Comparison of ENCODE assay signal across 21 cellular contexts in the genomic region with DNA sequence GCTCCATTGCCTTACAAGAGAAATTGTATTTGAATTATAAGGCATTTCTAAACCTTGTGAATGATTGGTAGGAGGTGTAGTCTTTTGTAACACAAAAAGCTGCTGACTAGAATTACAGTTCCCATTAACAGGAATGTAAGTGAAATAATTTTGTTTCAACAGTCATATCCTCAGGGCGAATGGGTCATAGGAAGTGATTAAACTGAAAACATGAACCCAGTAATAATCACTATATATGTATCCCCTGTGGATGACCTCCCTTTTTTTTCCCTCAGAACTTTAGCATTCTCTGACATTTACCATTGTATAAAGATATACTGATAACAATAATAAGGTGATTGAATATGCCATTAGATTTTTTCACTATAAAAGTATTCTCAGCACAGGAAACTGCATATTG.
DNase-seq lines count a peak whose midpoint lies in the region; ATAC-seq and TF ChIP-seq lines count a peak whose summit lies in the region.
"Had no signal": no experiment of that assay in that cellular context is flagged by ENCODE, and none has a peak within 500 bp of the region (broad histone marks: within the 10 kb centered on the region; RNA-seq: fewer than 3 reads in every experiment).

No MANE protein-coding gene starts in this region.

- ATAC-seq in stimulated activated memory B cell treated with anti-CD40 and anti-IgM and Interleukin-4, amounts not matched to agents 10 μg/mL and 1 μg/mL and 100 μg/mL, for 72 hours: no peak
- ATAC-seq: SK-N-SH treated with all-trans-retinoic acid at 6 μM for 48 hours, T-cell had no signal

- no peaks in the 10 kb centered on the region for H3K27me3 ChIP-seq in WERI-Rb-1 (ENCODE audit: insufficient read depth, low read depth, severe bottlenecking)
- H3K27me3 ChIP-seq in dorsolateral prefrontal cortex: peaks cover 0 to 5% (median 0%) of the 10 kb centered on the region in 45 donors

- DNase-seq in M059J (ENCODE audit: low read depth): peak; percentile 75
- no peak for DNase-seq in WERI-Rb-1
- no peak for DNase-seq in epithelial cell of prostate (ENCODE audit: low read depth, low spot score)
- DNase-seq in C1 segment of cervical spinal cord (lab: John Stamatoyannopoulos, UW): no peak
- no peak for DNase-seq in medulla oblongata (ENCODE audit: extremely low spot score)
- no peak for DNase-seq in dorsolateral prefrontal cortex
- DNase-seq: ACHN; DND-41; GF-D8; NCI-H1092; NCI-H1436 treated with DMSO at 0.1 percent for 48 hours; NCI-H2029; NCI-H2171; NCI-H748 treated with DMSO at 0.1 percent for 48 hours; NK-92 treated with Interleukin-12 subunit alpha and Interleukin-12 subunit beta, amount 100 ng/mL, for 24 hours; SIG-M5; T-cell had no signal

- H3K27ac Mint-ChIP-seq in stimulated activated memory B cell treated with anti-CD40 and anti-IgM and Interleukin-4, amounts not matched to agents 10 μg/mL and 1 μg/mL and 100 μg/mL, for 72 hours: no peak overlapping the region
- H3K27ac Mint-ChIP-seq: T-cell had no signal

- H3K36me3 Mint-ChIP-seq in stimulated activated memory B cell treated with anti-CD40 and anti-IgM and Interleukin-4, amounts not matched to agents 10 μg/mL and 1 μg/mL and 100 μg/mL, for 72 hours: no peaks in the 10 kb centered on the region
- H3K36me3 Mint-ChIP-seq: T-cell had no signal

- no peaks in the 10 kb centered on the region for H3K36me3 ChIP-seq in WERI-Rb-1

- H3K4me3 Mint-ChIP-seq in stimulated activated memory B cell treated with anti-CD40 and anti-IgM and Interleukin-4, amounts not matched to agents 10 μg/mL and 1 μg/mL and 100 μg/mL, for 72 hours: no peak overlapping the region
- H3K4me3 Mint-ChIP-seq: T-cell had no signal

- H3K27ac ChIP-seq in WERI-Rb-1: peak overlapping the region; percentile 81
- peak overlapping the region; percentile 52 for H3K27ac ChIP-seq in epithelial cell of prostate
- H3K27ac ChIP-seq in dorsolateral prefrontal cortex: no peak overlapping the region
- H3K27ac ChIP-seq: C4-2B, KMS-11 had no signal

- no peaks in the 10 kb centered on the region for H3K4me1 Mint-ChIP-seq in stimulated activated memory B cell treated with anti-CD40 and anti-IgM and Interleukin-4, amounts not matched to agents 10 μg/mL and 1 μg/mL and 100 μg/mL, for 72 hours
- H3K4me1 Mint-ChIP-seq: T-cell had no signal

- H3K9me3 ChIP-seq in WERI-Rb-1 (ENCODE audit: severe bottlenecking): peaks cover 6% of the 10 kb centered on the region

- no peaks in the 10 kb centered on the region for H3K9me3 Mint-ChIP-seq in stimulated activated memory B cell treated with anti-CD40 and anti-IgM and Interleukin-4, amounts not matched to agents 10 μg/mL and 1 μg/mL and 100 μg/mL, for 72 hours
- H3K9me3 Mint-ChIP-seq: T-cell had no signal

- intact Hi-C loops in dorsolateral prefrontal cortex (cut with DNase I): no loop called here

- H3K27me3 Mint-ChIP-seq in stimulated activated memory B cell treated with anti-CD40 and anti-IgM and Interleukin-4, amounts not matched to agents 10 μg/mL and 1 μg/mL and 100 μg/mL, for 72 hours: no peaks in the 10 kb centered on the region

- H3K4me3 ChIP-seq in WERI-Rb-1 (ENCODE audit: low read depth, low read length): no peak overlapping the region
- H3K4me3 ChIP-seq in dorsolateral prefrontal cortex: no peak overlapping the region

- no peak for TF ChIP-seq CTCF in WERI-Rb-1 (IDR thresholded peaks at IDR 0.05; ENCODE audit: low read depth, low read length)
- TF ChIP-seq CTCF in dorsolateral prefrontal cortex (IDR thresholded peaks at IDR 0.05 in 54 of 56, conservative IDR thresholded peaks at IDR 0.05 in 2 of 56; ENCODE audit: low read depth in 1 of 56, partially characterized antibody in 56 of 56): no peak

Comparison
In these comparisons a context has a peak if more than half of its experiments do, and no peak if none do; other contexts are left out.
1. H3K27ac ChIP-seq: peak in WERI-Rb-1 (single experiment) and epithelial cell of prostate (single experiment); none in dorsolateral prefrontal cortex (0 of 59).